ENCODE assay signal across 12 cellular contexts in the genomic region with DNA sequence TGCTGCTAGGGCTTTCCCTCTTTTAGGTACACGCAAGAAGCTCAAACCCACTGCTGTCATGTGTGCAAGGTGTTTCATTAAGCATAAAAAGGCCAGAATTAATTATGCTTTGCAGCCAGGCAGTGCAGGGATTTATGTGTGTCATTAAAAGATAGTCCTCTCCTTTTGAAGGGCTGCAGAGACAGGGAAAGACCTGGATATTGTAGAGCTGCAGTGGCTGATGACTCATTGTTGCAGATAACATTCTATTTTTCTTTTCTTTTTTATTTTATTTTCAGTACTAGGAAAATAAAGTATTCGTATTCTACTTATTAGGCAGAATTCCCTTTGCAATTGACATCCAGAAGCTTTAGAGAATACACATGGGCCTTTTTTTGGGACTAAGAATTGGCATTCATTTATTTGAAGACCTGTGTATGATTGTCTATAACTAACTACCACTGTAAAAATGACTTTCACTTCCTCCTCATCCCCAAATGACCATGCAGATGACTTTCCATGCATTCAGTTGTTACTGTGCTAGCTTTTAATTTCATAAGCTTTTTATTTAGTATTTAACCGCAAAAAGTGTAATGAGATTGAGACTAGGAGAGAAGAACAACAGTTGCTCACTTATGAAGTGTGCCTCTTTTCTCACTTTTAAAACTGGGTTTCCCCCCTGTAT.
DNase-seq lines count a peak whose midpoint lies in the region; FAIRE-seq lines count a peak whose summit lies in the region.
"Had no signal": no experiment of that assay in that cellular context is flagged by ENCODE, and none has a peak within 500 bp of the region (broad histone marks: within the 10 kb centered on the region; RNA-seq: fewer than 3 reads in every experiment).

No MANE protein-coding gene starts in this region.

- FAIRE-seq in GM19239 (lab: Jason Lieb, UNC): peak; percentile 66
- FAIRE-seq: keratinocyte had no signal

- CTCF ChIA-PET in activated naive CD4-positive, alpha-beta T cell treated with anti-CD3 and anti-CD28 coated beads, Interleukin-2, amount 10 ng/mL, durations not matched to agents 7 days and 5 days (lab: Charles Lee): interaction anchor here (1.2 to 1.5 kb wide), 2 partner anchors 22 to 107 kb away, joined by 3 read pairs; no protein-coding TSS in a partner anchor
- CTCF ChIA-PET in activated CD4-positive, alpha-beta memory T cell treated with anti-CD3 and anti-CD28 coated beads for 36 hours (lab: Charles Lee): interaction anchor here (1.2 kb wide), 1 partner anchor 187 kb away, joined by 5 read pairs; no protein-coding TSS in a partner anchor

- no peak overlapping the region for H3K27ac Mint-ChIP-seq in activated naive CD4-positive, alpha-beta T cell treated with anti-CD3 and anti-CD28 coated beads, Interleukin-2, amount 10 ng/mL, durations not matched to agents 7 days and 5 days
- no peak overlapping the region for H3K27ac Mint-ChIP-seq in activated CD4-positive, alpha-beta memory T cell treated with anti-CD3 and anti-CD28 coated beads for 36 hours
- H3K27ac Mint-ChIP-seq: CD4-positive, CD25-positive, alpha-beta regulatory T cell; effector memory CD8-positive, alpha-beta T cell had no signal

- peaks cover 13% of the 10 kb centered on the region for H3K36me3 Mint-ChIP-seq in activated naive CD4-positive, alpha-beta T cell treated with anti-CD3 and anti-CD28 coated beads, Interleukin-2, amount 10 ng/mL, durations not matched to agents 7 days and 5 days
- H3K36me3 Mint-ChIP-seq in activated CD4-positive, alpha-beta memory T cell treated with anti-CD3 and anti-CD28 coated beads for 36 hours: peaks cover 24% of the 10 kb centered on the region

- peak overlapping the region; percentile 41; the same call in 1 of the 2 replicates for H3K4me3 ChIP-seq in ACC112 (ENCODE audit: low read depth, low read length)

- H3K4me3 Mint-ChIP-seq in activated naive CD4-positive, alpha-beta T cell treated with anti-CD3 and anti-CD28 coated beads, Interleukin-2, amount 10 ng/mL, durations not matched to agents 7 days and 5 days: no peak overlapping the region
- H3K4me3 Mint-ChIP-seq in activated CD4-positive, alpha-beta memory T cell treated with anti-CD3 and anti-CD28 coated beads for 36 hours: no peak overlapping the region
- H3K4me3 Mint-ChIP-seq: CD4-positive, CD25-positive, alpha-beta regulatory T cell; effector memory CD8-positive, alpha-beta T cell had no signal

- H3K27me3 ChIP-seq in ACC112 (ENCODE audit: insufficient read depth, low read length): no peaks in the 10 kb centered on the region

- H3K9me3 Mint-ChIP-seq in activated naive CD4-positive, alpha-beta T cell treated with anti-CD3 and anti-CD28 coated beads, Interleukin-2, amount 10 ng/mL, durations not matched to agents 7 days and 5 days: no peaks in the 10 kb centered on the region
- H3K9me3 Mint-ChIP-seq in activated CD4-positive, alpha-beta memory T cell treated with anti-CD3 and anti-CD28 coated beads for 36 hours: no peaks in the 10 kb centered on the region
- H3K9me3 Mint-ChIP-seq: effector memory CD8-positive, alpha-beta T cell had no signal

- H3K4me1 ChIP-seq in ACC112 (ENCODE audit: control insufficient read depth, insufficient read depth, low read length, unreplicated experiment): peaks cover 25% of the 10 kb centered on the region

- peaks cover 26% of the 10 kb centered on the region for H3K27me3 Mint-ChIP-seq in activated naive CD4-positive, alpha-beta T cell treated with anti-CD3 and anti-CD28 coated beads, Interleukin-2, amount 10 ng/mL, durations not matched to agents 7 days and 5 days
- peaks cover 11% of the 10 kb centered on the region for H3K27me3 Mint-ChIP-seq in activated CD4-positive, alpha-beta memory T cell treated with anti-CD3 and anti-CD28 coated beads for 36 hours

- POLR2A ChIA-PET in activated CD4-positive, alpha-beta memory T cell treated with anti-CD3 and anti-CD28 coated beads for 36 hours (lab: Charles Lee): no interaction called here

- H3K4me1 Mint-ChIP-seq in activated naive CD4-positive, alpha-beta T cell treated with anti-CD3 and anti-CD28 coated beads, Interleukin-2, amount 10 ng/mL, durations not matched to agents 7 days and 5 days: peaks cover 10% of the 10 kb centered on the region
- H3K4me1 Mint-ChIP-seq in activated CD4-positive, alpha-beta memory T cell treated with anti-CD3 and anti-CD28 coated beads for 36 hours (ENCODE audit: low read depth): peaks cover 13% of the 10 kb centered on the region

- DNase-seq in GM19239 (ENCODE audit: insufficient read length, low spot score): no peak
- DNase-seq in SW480 (ENCODE audit: low spot score): peak; percentile 66
- peak; percentile 53 for DNase-seq in left kidney (ENCODE audit: low read depth, low spot score)
- no peak for DNase-seq in stimulated activated naive CD4-positive, alpha-beta T cell treated with Interleukin-2 at 50 U/mL for 16 hours (lab: John Stamatoyannopoulos, UW)
- DNase-seq in activated naive CD4-positive, alpha-beta T cell treated with anti-CD3 and anti-CD28 coated beads, Interleukin-2, amount 10 ng/mL, durations not matched to agents 7 days and 5 days: no peak
- DNase-seq in NAMALWA (ENCODE audit: low spot score): no peak
- no peak for DNase-seq in activated CD4-positive, alpha-beta memory T cell treated with anti-CD3 and anti-CD28 coated beads for 36 hours
- DNase-seq: activated naive CD4-positive, alpha-beta T cell; CD4-positive, CD25-positive, alpha-beta regulatory T cell; effector memory CD8-positive, alpha-beta T cell had no signal

- H3K27ac ChIP-seq in ACC112 (ENCODE audit: low read depth, low read length): no peak overlapping the region

- no peak overlapping the region for H2AFZ ChIP-seq in ACC112 (ENCODE audit: low read length, unreplicated experiment)

- peaks cover 5% of the 10 kb centered on the region for H3K79me2 ChIP-seq in ACC112 (ENCODE audit: control insufficient read depth, insufficient read depth, low read length, unreplicated experiment)

- intact Hi-C loops in activated CD4-positive, alpha-beta memory T cell treated with anti-CD3 and anti-CD28 coated beads for 36 hours (cut with micrococcal nuclease): no loop called here

- peaks cover 10% of the 10 kb centered on the region; the same call in 1 of the 2 replicates for H3K36me3 ChIP-seq in ACC112 (ENCODE audit: insufficient read depth, low read length)

Comparison
In these comparisons a context has a peak if more than half of its experiments do, and no peak if none do; other contexts are left out.
1. DNase-seq: peak in SW480 (single experiment) and left kidney (single experiment); none in GM19239 (single experiment), stimulated activated naive CD4-positive, alpha-beta T cell treated with Interleukin-2 at 50 U/mL for 16 hours (single experiment), activated naive CD4-positive, alpha-beta T cell treated with anti-CD3 and anti-CD28 coated beads, Interleukin-2, amount 10 ng/mL, durations not matched to agents 7 days and 5 days (single experiment), NAMALWA (single experiment) and activated CD4-positive, alpha-beta memory T cell treated with anti-CD3 and anti-CD28 coated beads for 36 hours (single experiment).